In genomic region chr10:35495521-35496238, GRCh38 we compare ENCODE assay signal across 8 cellular contexts.
DNase-seq lines count a peak whose midpoint lies in the region; ATAC-seq, FAIRE-seq and TF ChIP-seq lines count a peak whose summit lies in the region.

No MANE protein-coding gene starts in this region.

- H3K27ac ChIP-seq in K562 (ENCODE audit: extremely low read depth, low read depth, low read length) (no peak overlapping the region), trophoblast cell (ENCODE audit: low read depth, low read length) (no peak overlapping the region), SJCRH30 (no peak overlapping the region)

- CTCF ChIA-PET in K562 (lab: Yijun Ruan, JAX; ENCODE audit: low intra/inter-chr PET ratio): no interaction called here

- H3K9me3 ChIP-seq in K562 (replicated peaks; ENCODE audit: control insufficient read depth, insufficient read depth, low read depth, low read length) (no peaks in the 10 kb centered on the region), trophoblast cell (ENCODE audit: insufficient read depth, low read depth, low read length) (no peaks in the 10 kb centered on the region), SJCRH30 (replicated peaks) (no peaks in the 10 kb centered on the region)

- H2BK120ac ChIP-seq in trophoblast cell (ENCODE audit: insufficient read depth, low read length, poor library complexity): no peak overlapping the region

- WGBS in K562 (ENCODE audit: insufficient coverage, low coverage, missing lambda C conversion rate): 46% methylated on average over 5 of the region's 5 CpGs
- WGBS in trophoblast cell (ENCODE audit: extremely low coverage, insufficient coverage, insufficient read length): no CpG with 5 or more reads among the region's 5 CpGs

- no peak for TF ChIP-seq EP300 in K562 (IDR thresholded peaks at IDR 0.05; ENCODE audit: low read length)

- in situ Hi-C loops in K562 (cut with MboI): no loop called here

- H3K27me3 ChIP-seq in K562 (ENCODE audit: control insufficient read depth in 2 of 2, insufficient read depth in 2 of 2, low read length in 2 of 2) (no peaks in the 10 kb centered on the region), trophoblast cell (ENCODE audit: insufficient read depth, low read length) (no peaks in the 10 kb centered on the region), SJCRH30 (no peaks in the 10 kb centered on the region)

- H3K18ac ChIP-seq in trophoblast cell (ENCODE audit: low read length): no peak overlapping the region

- H4K12ac ChIP-seq in trophoblast cell (ENCODE audit: low read depth, low read length): no peak overlapping the region

- TF ChIP-seq POLR2A in K562 (conservative IDR thresholded peaks at IDR 0.05): no peak

- no peak for TF ChIP-seq RAD21 in K562 (CRISPR knock-in tag; conservative IDR thresholded peaks at IDR 0.05 in 1 of 2, IDR thresholded peaks at IDR 0.05 in 1 of 2)

- no peak overlapping the region for H4K8ac ChIP-seq in trophoblast cell (ENCODE audit: low read depth, low read length)

- no peak overlapping the region for H2BK5ac ChIP-seq in trophoblast cell (ENCODE audit: low read depth, low read length, poor library complexity)

- H3K4me2 ChIP-seq in K562 (ENCODE audit: insufficient read depth, low read length) (no peak overlapping the region), trophoblast cell (ENCODE audit: low read length) (no peak overlapping the region)

- FAIRE-seq in K562 (lab: Jason Lieb, UNC): no peak

- H4K91ac ChIP-seq in trophoblast cell (ENCODE audit: low read depth, low read length): no peak overlapping the region

- no peaks in the 10 kb centered on the region for H3K9me1 ChIP-seq in K562 (ENCODE audit: control insufficient read depth, insufficient read depth, low read length)

- H2BK12ac ChIP-seq in trophoblast cell (ENCODE audit: low read length): no peak overlapping the region

- H2AFZ ChIP-seq in K562 (ENCODE audit: low read depth, low read length): no peak overlapping the region
- no peak overlapping the region for H2AFZ ChIP-seq in trophoblast cell (ENCODE audit: insufficient read depth, low read length, poor library complexity)

- H3K23ac ChIP-seq in trophoblast cell (ENCODE audit: low read length): peak overlapping the region; percentile 98

- no peaks in the 10 kb centered on the region for H3K79me1 ChIP-seq in trophoblast cell (ENCODE audit: low read length)

- no peak for TF ChIP-seq CTCF in K562 (IDR thresholded peaks at IDR 0.05 in 2 of 3, conservative IDR thresholded peaks at IDR 0.05 in 1 of 3; ENCODE audit: insufficient read depth in 2 of 3, low read depth in 1 of 3, low read length in 3 of 3)

- H3K4me3 ChIP-seq in K562: no peak overlapping the region
- no peak overlapping the region for H3K4me3 ChIP-seq in trophoblast cell (ENCODE audit: low read depth, low read length)
- no peak overlapping the region for H3K4me3 ChIP-seq in SJCRH30

- peaks cover 21% of the 10 kb centered on the region for H4K20me1 ChIP-seq in K562 (replicated peaks; ENCODE audit: control insufficient read depth, insufficient read depth, low read length)

- H3K79me2 ChIP-seq in K562 (ENCODE audit: control insufficient read depth, insufficient read depth, low read length) (peaks cover 78% of the 10 kb centered on the region), trophoblast cell (ENCODE audit: control insufficient read depth, insufficient read depth, low read length, poor library complexity) (no peaks in the 10 kb centered on the region)

- H3K9ac ChIP-seq in K562 (ENCODE audit: insufficient read depth in 1 of 2, low read depth in 2 of 2, low read length in 2 of 2): no peak overlapping the region
- H3K9ac ChIP-seq in trophoblast cell (ENCODE audit: low read length): no peak overlapping the region

- H3K4ac ChIP-seq in trophoblast cell (ENCODE audit: low read depth, low read length): no peak overlapping the region

- no peak overlapping the region for H3K14ac ChIP-seq in trophoblast cell (ENCODE audit: low read length)

- BruUV-seq in K562 (replicated peaks; lab: Mats Ljungman, UMichigan): no TSS peak

- peaks cover 13 to 28% of the 10 kb centered on the region in 2 experiments for H3K4me1 ChIP-seq in K562 (replicated peaks in 1 of 2; ENCODE audit: control insufficient read depth in 2 of 2, insufficient read depth in 2 of 2, low read length in 2 of 2)
- peaks cover 0 to 2% of the 10 kb centered on the region in 2 experiments for H3K4me1 ChIP-seq in trophoblast cell (ENCODE audit: control insufficient read depth in 1 of 2, insufficient read depth in 2 of 2, low read length in 2 of 2)
- peaks cover 10% of the 10 kb centered on the region; the same call in 1 of the 2 replicates for H3K4me1 ChIP-seq in SJCRH30

- no peak overlapping the region for H2AK5ac ChIP-seq in trophoblast cell (ENCODE audit: low read length)

- H3K36me3 ChIP-seq in K562 (ENCODE audit: control insufficient read depth, insufficient read depth, low read length) (peaks cover 7% of the 10 kb centered on the region; the same call in 2 of the 3 replicates), trophoblast cell (ENCODE audit: control insufficient read depth in 1 of 2, insufficient read depth in 2 of 2, low read length in 2 of 2) (no peaks in the 10 kb centered on the region), SJCRH30 (no peaks in the 10 kb centered on the region)

- ATAC-seq in GM19328 (IDR thresholded peaks at IDR 0.05; ENCODE audit: unreplicated experiment): peak; percentile 57
- ATAC-seq in HG03095 (IDR thresholded peaks at IDR 0.05; ENCODE audit: unreplicated experiment): peak; percentile 49
- ATAC-seq in K562: no peak

- POLR2A ChIA-PET in K562 (lab: Yijun Ruan, JAX): interaction anchor here (0.7 kb wide), 1 partner anchor 10 kb away, joined by 4 read pairs; no protein-coding TSS in a partner anchor

- intact Hi-C loops in K562 (cut with micrococcal nuclease): no loop called here

- DNase-seq in K562 (ENCODE audit: extremely low read depth in 1 of 4, low spot score in 3 of 4) (no peak), trophoblast cell (no peak), SJCRH30 (no peak), occipital lobe (lab: John Stamatoyannopoulos, UW) (no peak), SHP77 treated with DMSO at 0.1 percent for 48 hours (lab: John Stamatoyannopoulos, UW) (no peak), A172 (ENCODE audit: low spot score) (no peak)

TF ChIP-seq in K562, 482 proteins besides CTCF, POLR2A, EP300 and RAD21:
- no peak for TF ChIP-seq ZNF253 (CRISPR knock-in tag; conservative IDR thresholded peaks at IDR 0.05)
- TF ChIP-seq CEBPB (tag; IDR thresholded peaks at IDR 0.05): 0 out of 2 replicates have a peak, but pooled peaks have one; percentile 22
